1 cellular context compared by ENCODE assay signal in genomic region chr11:102314784-102315183, GRCh38.
TF ChIP-seq lines count a peak whose summit lies in the region.

No MANE protein-coding gene starts in this region.

TF ChIP-seq in IMR-90, 13 proteins besides CTCF, POLR2A, EP300 and RAD21:
- TF ChIP-seq, protein P1, sequence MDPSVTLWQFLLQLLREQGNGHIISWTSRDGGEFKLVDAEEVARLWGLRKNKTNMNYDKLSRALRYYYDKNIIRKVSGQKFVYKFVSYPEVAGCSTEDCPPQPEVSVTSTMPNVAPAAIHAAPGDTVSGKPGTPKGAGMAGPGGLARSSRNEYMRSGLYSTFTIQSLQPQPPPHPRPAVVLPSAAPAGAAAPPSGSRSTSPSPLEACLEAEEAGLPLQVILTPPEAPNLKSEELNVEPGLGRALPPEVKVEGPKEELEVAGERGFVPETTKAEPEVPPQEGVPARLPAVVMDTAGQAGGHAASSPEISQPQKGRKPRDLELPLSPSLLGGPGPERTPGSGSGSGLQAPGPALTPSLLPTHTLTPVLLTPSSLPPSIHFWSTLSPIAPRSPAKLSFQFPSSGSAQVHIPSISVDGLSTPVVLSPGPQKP (IDR thresholded peaks at IDR 0.05; ENCODE audit: borderline replicate concordance, low read depth, low read length), result no peak
- no peak for TF ChIP-seq NFE2L2 (IDR thresholded peaks at IDR 0.05; ENCODE audit: low read depth, low read length)
- TF ChIP-seq RFX5 (IDR thresholded peaks at IDR 0.05; ENCODE audit: low read depth, low read length), result no peak
- TF ChIP-seq CEBPB (IDR thresholded peaks at IDR 0.05; ENCODE audit: low read depth, low read length), result peak; percentile 82
- TF ChIP-seq MAZ (IDR thresholded peaks at IDR 0.05; ENCODE audit: borderline replicate concordance, low read depth, low read length), result no peak
- no peak for TF ChIP-seq MAFK (IDR thresholded peaks at IDR 0.05; ENCODE audit: low read depth, low read length)
- no peak for TF ChIP-seq RCOR1 (IDR thresholded peaks at IDR 0.05; ENCODE audit: insufficient replicate concordance, low read length)
- no peak for TF ChIP-seq CHD1 (IDR thresholded peaks at IDR 0.05; ENCODE audit: low read depth, low read length)
